ENCODE assay signal across 18 cellular contexts in the genomic region with DNA sequence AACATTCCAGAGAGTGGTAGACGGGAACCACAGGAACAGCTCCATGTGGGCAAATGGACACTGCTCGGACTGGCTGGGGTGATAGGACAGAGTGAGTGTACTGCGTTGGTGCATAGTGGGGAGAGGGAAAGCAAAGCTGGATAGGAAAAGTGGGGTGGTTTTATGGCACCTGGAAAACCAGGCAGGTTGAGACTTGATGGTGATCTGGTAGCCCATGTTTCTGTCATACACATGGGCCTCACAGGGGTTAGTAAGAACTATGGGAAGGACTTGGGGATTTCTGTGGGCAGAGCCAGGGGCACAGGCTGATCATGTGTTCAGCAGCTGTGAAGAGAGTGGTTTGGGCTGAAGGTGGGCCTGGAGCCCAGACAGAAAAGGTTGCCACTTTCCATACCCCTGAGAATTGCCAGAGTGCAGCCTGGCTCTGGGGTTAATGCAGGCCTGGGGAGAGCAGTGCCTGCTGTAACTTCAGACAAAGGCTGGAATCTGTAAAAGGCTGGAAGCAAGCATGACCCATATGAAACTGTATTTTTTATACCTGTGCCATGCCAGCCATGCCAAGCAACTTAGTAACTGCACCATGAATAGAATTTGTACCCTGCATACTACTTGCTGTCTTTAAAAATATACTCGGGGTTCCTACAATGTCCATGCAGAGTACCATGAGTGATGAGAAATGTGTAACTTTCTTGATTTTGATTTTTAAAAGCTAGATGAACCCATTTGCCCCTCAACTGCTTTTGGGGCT. TPM values are rescaled to one million over a fixed set of nuclear protein-coding genes. Genes with fewer than 3 reads are reported as not detected.
DNase-seq lines count a peak whose midpoint lies in the region; ATAC-seq and TF ChIP-seq lines count a peak whose summit lies in the region.
"Had no signal": no experiment of that assay in that cellular context is flagged by ENCODE, and none has a peak within 500 bp of the region (broad histone marks: within the 10 kb centered on the region; RNA-seq: fewer than 3 reads in every experiment).

No MANE protein-coding gene starts in this region.

- no peak overlapping the region for H3K4me3 ChIP-seq in GM23338
- H3K4me3 ChIP-seq in A673 (ENCODE audit: low read depth, low read length, poor library complexity, severe bottlenecking): no peak overlapping the region
- no peak overlapping the region for H3K4me3 ChIP-seq in hepatocyte

- no peak for ATAC-seq in CD4-positive, alpha-beta T cell (ENCODE audit: poor library complexity)
- no peak for ATAC-seq in GM23338
- ATAC-seq in effector memory CD8-positive, alpha-beta T cell (replicated peaks): no peak
- ATAC-seq: sciatic nerve had no signal

- POLR2A ChIA-PET in CD4-positive, alpha-beta T cell (lab: Charles Lee): no interaction called here
- POLR2A ChIA-PET in A673 (lab: Charles Lee; ENCODE audit: low non-redundant PET): no interaction called here

- DNase-seq in CD4-positive, alpha-beta T cell: no peak
- DNase-seq in GM23338 (ENCODE audit: low spot score) (no peak), nephron progenitor cell (no peak), erythroblast (lab: John Stamatoyannopoulos, UW) (no peak), A673 (ENCODE audit: low spot score) (no peak), hepatocyte (ENCODE audit: low spot score) (no peak)
- no peak for DNase-seq in effector memory CD8-positive, alpha-beta T cell
- DNase-seq: activated CD4-positive, CD25-positive, alpha-beta regulatory T cell; activated CD8-positive, alpha-beta memory T cell treated with anti-CD3 and anti-CD28 coated beads, Interleukin-2, amount 50 U/mL, for 48 hours; central memory CD4-positive, alpha-beta T cell; DMS 273 treated with DMSO at 0.1 percent for 48 hours; effector CD4-positive, alpha-beta T cell; NCI-H226; nucleus accumbens; RPMI8226; T-helper 1 cell had no signal

- H3K27ac ChIP-seq in CD4-positive, alpha-beta T cell (ENCODE audit: low read depth, low read length): no peak overlapping the region
- H3K27ac ChIP-seq in GM23338 (ENCODE audit: low read depth) (no peak overlapping the region), A673 (ENCODE audit: low read depth, low read length, poor library complexity, severe bottlenecking) (no peak overlapping the region), hepatocyte (no peak overlapping the region)

- H3K4me1 Mint-ChIP-seq in CD4-positive, alpha-beta T cell (ENCODE audit: low read depth): peaks cover 5% of the 10 kb centered on the region
- no peaks in the 10 kb centered on the region for H3K4me1 Mint-ChIP-seq in GM23338
- peaks cover 14 to 16% of the 10 kb centered on the region in 2 donors for H3K4me1 Mint-ChIP-seq in effector memory CD8-positive, alpha-beta T cell (ENCODE audit: low read depth in 2 of 2)
- no peaks in the 10 kb centered on the region for H3K4me1 Mint-ChIP-seq in nephron progenitor cell
- H3K4me1 Mint-ChIP-seq: B cell had no signal

- H3K36me3 ChIP-seq in GM23338 (ENCODE audit: insufficient read depth): 0 out of 2 replicates have a peak, but pooled peaks cover 1% of the 10 kb centered on the region
- H3K36me3 ChIP-seq in A673 (ENCODE audit: insufficient read depth, low read length, poor library complexity, severe bottlenecking): peaks cover 2% of the 10 kb centered on the region
- H3K36me3 ChIP-seq in hepatocyte (replicated peaks; ENCODE audit: insufficient read depth, low read depth): no peaks in the 10 kb centered on the region

- no peak overlapping the region for H3K4me3 Mint-ChIP-seq in CD4-positive, alpha-beta T cell
- H3K4me3 Mint-ChIP-seq in GM23338 (no peak overlapping the region), nephron progenitor cell (no peak overlapping the region)
- H3K4me3 Mint-ChIP-seq in effector memory CD8-positive, alpha-beta T cell: no peak overlapping the region
- H3K4me3 Mint-ChIP-seq: B cell had no signal

- H4K20me1 ChIP-seq in GM23338 (replicated peaks; ENCODE audit: insufficient read depth) (no peaks in the 10 kb centered on the region; the same call in 1 of the 2 replicates), hepatocyte (ENCODE audit: insufficient read depth, poor library complexity, severe bottlenecking) (no peaks in the 10 kb centered on the region)

- H3K9me3 ChIP-seq in CD4-positive, alpha-beta T cell (ENCODE audit: control insufficient read depth, low read length): no peaks in the 10 kb centered on the region
- no peaks in the 10 kb centered on the region for H3K9me3 ChIP-seq in A673 (ENCODE audit: low read depth, low read length, poor library complexity, severe bottlenecking)
- H3K9me3 ChIP-seq in hepatocyte (ENCODE audit: low read depth): no peaks in the 10 kb centered on the region

- no peaks in the 10 kb centered on the region for H3K9me3 Mint-ChIP-seq in CD4-positive, alpha-beta T cell
- H3K9me3 Mint-ChIP-seq in GM23338: no peaks in the 10 kb centered on the region
- H3K9me3 Mint-ChIP-seq in effector memory CD8-positive, alpha-beta T cell: no peaks in the 10 kb centered on the region
- peaks cover 10% of the 10 kb centered on the region for H3K9me3 Mint-ChIP-seq in nephron progenitor cell

- H3K9me2 ChIP-seq in GM23338 (ENCODE audit: insufficient read depth): no peaks in the 10 kb centered on the region
- H3K9me2 ChIP-seq in hepatocyte (replicated peaks; ENCODE audit: insufficient read depth): no peaks in the 10 kb centered on the region

- H3K27ac Mint-ChIP-seq in CD4-positive, alpha-beta T cell: peak overlapping the region; percentile 45
- H3K27ac Mint-ChIP-seq in GM23338 (peak overlapping the region; percentile 80), nephron progenitor cell (peak overlapping the region; percentile 57)
- H3K27ac Mint-ChIP-seq in effector memory CD8-positive, alpha-beta T cell: peak overlapping the region; percentile 4 to 71
- H3K27ac Mint-ChIP-seq: B cell had no signal

- H3K79me2 ChIP-seq in GM23338 (replicated peaks; ENCODE audit: insufficient read depth) (no peaks in the 10 kb centered on the region), hepatocyte (no peaks in the 10 kb centered on the region)

- no peaks in the 10 kb centered on the region for H3F3A ChIP-seq in GM23338 (replicated peaks; ENCODE audit: low read depth)

- CTCF ChIA-PET in CD4-positive, alpha-beta T cell (lab: Charles Lee): no interaction called here
- CTCF ChIA-PET in A673 (lab: Charles Lee): no interaction called here

- no peak overlapping the region for H3K4me2 ChIP-seq in GM23338
- H3K4me2 ChIP-seq in hepatocyte: no peak overlapping the region

- intact Hi-C loops in CD4-positive, alpha-beta T cell (cut with DNase I, micrococcal nuclease): no loop called here
- intact Hi-C loops in A673 (cut with micrococcal nuclease; ENCODE audit: unreplicated experiment): no loop called here

- H2AFZ ChIP-seq in GM23338 (no peak overlapping the region), hepatocyte (no peak overlapping the region)

- no peaks in the 10 kb centered on the region for H3K27me3 Mint-ChIP-seq in CD4-positive, alpha-beta T cell
- peaks cover 4% of the 10 kb centered on the region for H3K27me3 Mint-ChIP-seq in GM23338 (ENCODE audit: insufficient read depth, low read depth, poor library complexity)
- no peaks in the 10 kb centered on the region for H3K27me3 Mint-ChIP-seq in effector memory CD8-positive, alpha-beta T cell
- no peaks in the 10 kb centered on the region for H3K27me3 Mint-ChIP-seq in nephron progenitor cell (ENCODE audit: low read depth, poor library complexity)
- H3K27me3 Mint-ChIP-seq: B cell had no signal

- TF ChIP-seq CTCF in CD4-positive, alpha-beta T cell (IDR thresholded peaks at IDR 0.05): no peak
- TF ChIP-seq CTCF in GM23338 (conservative IDR thresholded peaks at IDR 0.05; ENCODE audit: low read depth in 2 of 2) (no peak), nephron progenitor cell (IDR thresholded peaks at IDR 0.05) (no peak), A673 (conservative IDR thresholded peaks at IDR 0.05; ENCODE audit: low read depth, low read length) (no peak), hepatocyte (IDR thresholded peaks at IDR 0.05; ENCODE audit: poor library complexity) (no peak)

- H3K4me1 ChIP-seq in GM23338 (ENCODE audit: insufficient read depth) (no peaks in the 10 kb centered on the region), A673 (ENCODE audit: insufficient read depth, low read length, poor library complexity, severe bottlenecking) (peaks cover 4% of the 10 kb centered on the region), hepatocyte (ENCODE audit: insufficient read depth) (no peaks in the 10 kb centered on the region)

- no peaks in the 10 kb centered on the region for H3K27me3 ChIP-seq in CD4-positive, alpha-beta T cell (ENCODE audit: control insufficient read depth, insufficient read depth, low read length)
- H3K27me3 ChIP-seq in GM23338 (ENCODE audit: insufficient read depth) (no peaks in the 10 kb centered on the region), A673 (replicated peaks; ENCODE audit: insufficient read depth, low read depth, low read length, poor library complexity) (no peaks in the 10 kb centered on the region), hepatocyte (no peaks in the 10 kb centered on the region)

- WGBS in hepatocyte (ENCODE audit: low lambda C conversion rate, missing lambda C conversion rate): 95% methylated on average over 4 of the region's 4 CpGs

- TF ChIP-seq POLR2A in erythroblast (IDR thresholded peaks at IDR 0.05; ENCODE audit: low read length): no peak

- BruUV-seq in A673 (replicated peaks; lab: Mats Ljungman, UMichigan): no TSS peak

- peaks cover 58% of the 10 kb centered on the region for H3K36me3 Mint-ChIP-seq in CD4-positive, alpha-beta T cell (ENCODE audit: low read depth)
- H3K36me3 Mint-ChIP-seq in GM23338 (ENCODE audit: low read depth) (peaks cover 39% of the 10 kb centered on the region), nephron progenitor cell (ENCODE audit: low read depth) (peaks cover 32% of the 10 kb centered on the region)
- H3K36me3 Mint-ChIP-seq in effector memory CD8-positive, alpha-beta T cell (ENCODE audit: insufficient read depth): peaks cover 11% of the 10 kb centered on the region

TF ChIP-seq in GM23338, 12 proteins besides CTCF, POLR2A, EP300 and RAD21 (continues in another document):
- TF ChIP-seq CREB1 (CRISPR knock-in tag; IDR thresholded peaks at IDR 0.05; ENCODE audit: low read depth) (no peak), POLR2AphosphoS5 (IDR thresholded peaks at IDR 0.05; ENCODE audit: low read depth) (no peak)

RNA-seq across cellular contexts. Expression of gene RPIA, which starts 41.9 kb away (rescaled TPM):
- 10 to 100 TPM; 21.6 to 24.7 TPM for total RNA-seq in CD4-positive, alpha-beta T cell
- total RNA-seq in GM23338 (2014; rRNA removed; shearing (Covaris generic)): 15.2 and 18.8 TPM in 2 replicates
- polyA plus RNA-seq in GM23338 (2016; fragmentation: Nextera tagmentation; extraction: Ambion mirVana) (22.0 and 22.5 TPM in 2 replicates), hepatocyte (14.8 and 17.6 TPM in 2 replicates)
- total RNA-seq in A673 (2021) (28.6 and 30.8 TPM in 2 replicates), hepatocyte (7.0 and 7.7 TPM in 2 replicates)
